8 cellular contexts compared by ENCODE assay signal in the genomic region with DNA sequence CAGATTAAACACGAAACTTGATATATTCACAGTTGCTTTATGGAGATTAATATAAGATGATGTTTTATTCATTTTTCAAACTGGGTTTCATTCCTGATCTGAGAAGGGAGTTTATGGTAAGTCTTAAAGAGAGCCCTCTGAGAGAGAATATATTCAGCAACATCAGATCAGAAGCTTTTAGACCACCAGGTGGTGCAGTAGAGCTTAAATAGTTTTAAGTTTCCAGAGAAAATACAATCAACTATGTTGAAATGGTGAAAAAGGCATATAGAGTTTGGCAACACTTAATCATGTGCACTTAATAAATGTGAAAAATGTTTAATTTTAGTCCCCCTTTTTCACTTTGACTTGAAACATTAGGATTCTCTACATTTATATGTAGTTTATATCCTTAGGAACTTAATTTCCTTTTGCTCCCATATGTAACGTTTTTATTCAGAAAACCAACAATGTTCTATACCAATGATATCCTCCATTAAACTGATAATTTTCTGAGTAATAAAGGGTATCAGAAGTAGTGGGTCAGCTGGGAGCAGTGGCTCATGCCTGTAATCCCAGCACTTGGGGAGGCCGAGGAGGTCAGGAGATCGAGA.
DNase-seq lines count a peak whose midpoint lies in the region; ATAC-seq and TF ChIP-seq lines count a peak whose summit lies in the region.

No MANE protein-coding gene starts in this region.

- H4K8ac ChIP-seq in neuronal stem cell (ENCODE audit: low read depth, low read length), result no peak overlapping the region

- H2AK5ac ChIP-seq in neuronal stem cell (ENCODE audit: low read depth, low read length), result no peak overlapping the region

- no peaks in the 10 kb centered on the region for H3K27me3 ChIP-seq in CD4-positive, alpha-beta T cell (ENCODE audit: control insufficient read depth, insufficient read depth, low read length)
- H3K27me3 ChIP-seq in neuronal stem cell (ENCODE audit: control insufficient read depth in 3 of 3, insufficient read depth in 3 of 3, low read depth in 1 of 3, low read length in 3 of 3), result no peaks in the 10 kb centered on the region

- H3K4me3 ChIP-seq in neuronal stem cell (ENCODE audit: low read length in 2 of 2), result no peak overlapping the region

- no peaks in the 10 kb centered on the region for H3K79me1 ChIP-seq in neuronal stem cell (ENCODE audit: low read depth, low read length)

- H3K18ac ChIP-seq in neuronal stem cell (ENCODE audit: low read length), result no peak overlapping the region

- no peak overlapping the region for H3K4me3 Mint-ChIP-seq in CD4-positive, alpha-beta T cell
- H3K4me3 Mint-ChIP-seq in T-helper 17 cell, result no peak overlapping the region

- WGBS in neuronal stem cell (ENCODE audit: extremely low coverage in 2 of 2, insufficient read length in 2 of 2, insufficient replicate concordance in 1 of 2), 2 donors, result no CpG with 5 or more reads among the region's 4 CpGs

- no peak overlapping the region for H2BK120ac ChIP-seq in neuronal stem cell (ENCODE audit: low read depth, low read length)

- peaks cover 16% of the 10 kb centered on the region for H3K4me1 Mint-ChIP-seq in CD4-positive, alpha-beta T cell (ENCODE audit: low read depth)
- H3K4me1 Mint-ChIP-seq in T-helper 17 cell, result peaks cover 19% of the 10 kb centered on the region

- no peak overlapping the region for H3K4ac ChIP-seq in neuronal stem cell (ENCODE audit: low read length)

- H2AFZ ChIP-seq in neuronal stem cell (ENCODE audit: low read length), result no peak overlapping the region

- no peaks in the 10 kb centered on the region for H3K27me3 Mint-ChIP-seq in CD4-positive, alpha-beta T cell
- H3K27me3 Mint-ChIP-seq in T-helper 17 cell, result no peaks in the 10 kb centered on the region

- peak in 1 of 10 experiments; percentile 20 for DNase-seq in CD4-positive, alpha-beta T cell
- DNase-seq in NCI-H146 treated with DMSO at 0.1 percent for 48 hours (lab: John Stamatoyannopoulos, UW; ENCODE audit: unreplicated experiment) (peak; percentile 79), T-helper 17 cell (no peak), neuronal stem cell (ENCODE audit: low spot score) (peak; percentile 36)
- DNase-seq in activated effector memory CD4-positive, alpha-beta T cell treated with anti-CD3 and anti-CD28 coated beads, Interleukin-2, amount 50 U/mL, for 16 hours, result no peak

- H3K9me3 Mint-ChIP-seq in CD4-positive, alpha-beta T cell, result no peaks in the 10 kb centered on the region

- H3K23ac ChIP-seq in neuronal stem cell (ENCODE audit: low read depth, low read length, poor library complexity), result no peak overlapping the region

- no peak overlapping the region for H2BK12ac ChIP-seq in neuronal stem cell (ENCODE audit: low read length)

- POLR2A ChIA-PET in CD4-positive, alpha-beta T cell (lab: Charles Lee), result interaction anchor here (1.0 kb wide), 1 partner anchor 12 kb away, joined by 4 read pairs; no protein-coding TSS in a partner anchor

- no peaks in the 10 kb centered on the region for H3K36me3 Mint-ChIP-seq in CD4-positive, alpha-beta T cell (ENCODE audit: low read depth)
- no peaks in the 10 kb centered on the region for H3K36me3 Mint-ChIP-seq in T-helper 17 cell (ENCODE audit: low read depth)

- no peak overlapping the region for H3K14ac ChIP-seq in neuronal stem cell (ENCODE audit: low read length)

- H3K27ac ChIP-seq in CD4-positive, alpha-beta T cell (ENCODE audit: low read depth, low read length), result no peak overlapping the region
- no peak overlapping the region for H3K27ac ChIP-seq in neuronal stem cell (replicated peaks; ENCODE audit: low read length)

- CTCF ChIA-PET in CD4-positive, alpha-beta T cell (lab: Charles Lee), result interaction anchor here (0.7 to 1.4 kb wide), 8 partner anchors 9 to 999 kb away, joined by 3 to 10 read pairs (median 4); no protein-coding TSS in a partner anchor

- H2BK15ac ChIP-seq in neuronal stem cell (ENCODE audit: low read length), result no peak overlapping the region

- no peak overlapping the region for H3K9ac ChIP-seq in neuronal stem cell (ENCODE audit: low read depth, low read length, poor library complexity)

- intact Hi-C loops in CD4-positive, alpha-beta T cell (cut with DNase I, micrococcal nuclease), result loop anchor here (5.0 to 10.0 kb wide), 3 partner anchors 70 to 140 kb away; partner anchors contain the start of gene TFB1M (in 1 of the 2)

- H2BK5ac ChIP-seq in neuronal stem cell (ENCODE audit: low read length), result no peak overlapping the region

- H3K4me2 ChIP-seq in neuronal stem cell (ENCODE audit: insufficient read depth, low read length, poor library complexity, severe bottlenecking), result no peak overlapping the region

- no peak overlapping the region for H4K91ac ChIP-seq in neuronal stem cell (ENCODE audit: low read depth, low read length, poor library complexity)

- peak; percentile 36 for ATAC-seq in CD4-positive, alpha-beta T cell (ENCODE audit: poor library complexity)
- ATAC-seq in GM18907 (IDR thresholded peaks at IDR 0.05; ENCODE audit: unreplicated experiment) (peak; percentile 21), T-helper 17 cell (peak; percentile 26), esophagus mucosa (peak; percentile 43), HG03520 (IDR thresholded peaks at IDR 0.05; ENCODE audit: unreplicated experiment) (no peak)

- H3K36me3 ChIP-seq in neuronal stem cell (replicated peaks in 1 of 2; ENCODE audit: control insufficient read depth in 2 of 2, insufficient read depth in 2 of 2, low read length in 2 of 2), result peaks cover 2 to 90% of the 10 kb centered on the region in 2 donors

- no peak overlapping the region for H3K27ac Mint-ChIP-seq in CD4-positive, alpha-beta T cell
- no peak overlapping the region for H3K27ac Mint-ChIP-seq in T-helper 17 cell

- no peaks in the 10 kb centered on the region for H3K9me3 ChIP-seq in CD4-positive, alpha-beta T cell (ENCODE audit: control insufficient read depth, low read length)
- H3K9me3 ChIP-seq in T-helper 17 cell (ENCODE audit: control insufficient read depth, low read length, poor library complexity, severe bottlenecking) (no peaks in the 10 kb centered on the region), neuronal stem cell (replicated peaks in 1 of 2; ENCODE audit: control insufficient read depth in 2 of 2, insufficient read depth in 1 of 2, low read depth in 1 of 2, low read length in 2 of 2) (no peaks in the 10 kb centered on the region)

- peak; percentile 81 for TF ChIP-seq CTCF in CD4-positive, alpha-beta T cell (IDR thresholded peaks at IDR 0.05)

- H3K4me1 ChIP-seq in neuronal stem cell (ENCODE audit: control insufficient read depth in 2 of 2, insufficient read depth in 1 of 2, low read depth in 1 of 2, low read length in 2 of 2), result peaks cover 1 to 6% of the 10 kb centered on the region in 2 donors

Comparison
In these comparisons a context has a peak if more than half of its experiments do, and no peak if none do; other contexts are left out.
1. DNase-seq: peak in NCI-H146 treated with DMSO at 0.1 percent for 48 hours (single experiment) and neuronal stem cell (single experiment); none in T-helper 17 cell (0 of 3) and activated effector memory CD4-positive, alpha-beta T cell treated with anti-CD3 and anti-CD28 coated beads, Interleukin-2, amount 50 U/mL, for 16 hours (single experiment).